ENCODE assay signal across 10 cellular contexts in genomic region chr2:169822785-169823392, GRCh38. TPM values are rescaled to one million over a fixed set of nuclear protein-coding genes. Genes with fewer than 3 reads are reported as not detected.
DNase-seq lines count a peak whose midpoint lies in the region; ATAC-seq and TF ChIP-seq lines count a peak whose summit lies in the region.
"Had no signal": no experiment of that assay in that cellular context is flagged by ENCODE, and none has a peak within 500 bp of the region (broad histone marks: within the 10 kb centered on the region; RNA-seq: fewer than 3 reads in every experiment).

No MANE protein-coding gene starts in this region.

- WGBS in psoas muscle, 3 donors = 82 to 90% (median 84%) methylated on average over 4 of the region's 4 CpGs

- H3K27ac Mint-ChIP-seq in activated CD4-positive, alpha-beta T cell treated with anti-CD3 and anti-CD28 coated beads for 36 hours = peak overlapping the region; percentile 65
- H3K27ac Mint-ChIP-seq in central memory CD8-positive, alpha-beta T cell (ENCODE audit: low read depth) = peak overlapping the region; percentile 49

- H3K27me3 Mint-ChIP-seq in activated CD4-positive, alpha-beta T cell treated with anti-CD3 and anti-CD28 coated beads for 36 hours = no peaks in the 10 kb centered on the region
- no peaks in the 10 kb centered on the region for H3K27me3 Mint-ChIP-seq in central memory CD8-positive, alpha-beta T cell

- peaks cover 38% of the 10 kb centered on the region for H3K36me3 Mint-ChIP-seq in activated CD4-positive, alpha-beta T cell treated with anti-CD3 and anti-CD28 coated beads for 36 hours (ENCODE audit: low read depth)
- H3K36me3 Mint-ChIP-seq in central memory CD8-positive, alpha-beta T cell (ENCODE audit: insufficient read depth) = peaks cover 21% of the 10 kb centered on the region

- CTCF ChIA-PET in activated CD4-positive, alpha-beta T cell treated with anti-CD3 and anti-CD28 coated beads for 36 hours (lab: Charles Lee) = interaction anchor here (0.6 kb wide), 1 partner anchor 9 kb away, joined by 3 read pairs; no protein-coding TSS in a partner anchor

- H3K4me3 Mint-ChIP-seq in activated CD4-positive, alpha-beta T cell treated with anti-CD3 and anti-CD28 coated beads for 36 hours = peak overlapping the region; percentile 83
- peak overlapping the region; percentile 90 for H3K4me3 Mint-ChIP-seq in central memory CD8-positive, alpha-beta T cell

- H3K9ac ChIP-seq in OCI-LY1 (ENCODE audit: low read length) = peak overlapping the region; percentile 11; the same call in 1 of the 2 replicates

- H3K4me2 ChIP-seq in OCI-LY1 (ENCODE audit: low read length) = peak overlapping the region; percentile 97

- no peaks in the 10 kb centered on the region for H3K9me3 Mint-ChIP-seq in activated CD4-positive, alpha-beta T cell treated with anti-CD3 and anti-CD28 coated beads for 36 hours (ENCODE audit: low read depth)
- no peaks in the 10 kb centered on the region for H3K9me3 Mint-ChIP-seq in central memory CD8-positive, alpha-beta T cell

- DNase-seq in activated CD4-positive, alpha-beta T cell treated with anti-CD3 and anti-CD28 coated beads for 36 hours = no peak
- DNase-seq in activated CD4-positive, alpha-beta T cell treated with anti-CD3 and anti-CD28 coated beads for 48 hours = no peak
- no peak for DNase-seq in central memory CD8-positive, alpha-beta T cell (ENCODE audit: low spot score in 2 of 2)
- DNase-seq in psoas muscle = no peak
- no peak for DNase-seq in NCI-H1105 treated with DMSO at 0.1 percent for 48 hours (lab: John Stamatoyannopoulos, UW)
- DNase-seq in NCI-H187 treated with DMSO at 0.1 percent for 48 hours (lab: John Stamatoyannopoulos, UW) = no peak
- DNase-seq: hypothalamus had no signal

- no peak for ATAC-seq in activated CD4-positive, alpha-beta T cell treated with anti-CD3 and anti-CD28 coated beads for 36 hours
- ATAC-seq in central memory CD8-positive, alpha-beta T cell (replicated peaks; ENCODE audit: extremely low read depth, poor library complexity, severe bottlenecking) = no peak
- ATAC-seq in psoas muscle (no peak), HG02970 (IDR thresholded peaks at IDR 0.05; ENCODE audit: low FRiP score, unreplicated experiment) (no peak)

- TF ChIP-seq CTCF in OCI-LY1 (IDR thresholded peaks at IDR 0.05; ENCODE audit: low read length) = no peak
- no peak for TF ChIP-seq CTCF in psoas muscle (IDR thresholded peaks at IDR 0.05)

- 0 out of 2 replicates have a peak, but pooled peaks cover 2% of the 10 kb centered on the region for H3F3A ChIP-seq in OCI-LY1 (ENCODE audit: insufficient read depth, low read length)

- H3K9me3 ChIP-seq in OCI-LY1 (ENCODE audit: low read length) (no peaks in the 10 kb centered on the region), psoas muscle (no peaks in the 10 kb centered on the region)
- H3K9me3 ChIP-seq: suprapubic skin had no signal

- H3K27ac ChIP-seq in OCI-LY1 (ENCODE audit: low read depth, low read length, poor library complexity, severe bottlenecking) = no peak overlapping the region
- peak overlapping the region; percentile 98 for H3K27ac ChIP-seq in psoas muscle
- H3K27ac ChIP-seq: suprapubic skin had no signal

- peak overlapping the region; percentile 80 for H3K4me3 ChIP-seq in OCI-LY1 (ENCODE audit: low read depth, low read length, poor library complexity, severe bottlenecking)
- peak overlapping the region; percentile 88 for H3K4me3 ChIP-seq in psoas muscle

- no peaks in the 10 kb centered on the region for H3K9me2 ChIP-seq in OCI-LY1 (ENCODE audit: low read depth, low read length)

- H3K79me2 ChIP-seq in OCI-LY1 (ENCODE audit: insufficient read depth, low read length) = peaks cover 31% of the 10 kb centered on the region

- intact Hi-C loops in activated CD4-positive, alpha-beta T cell treated with anti-CD3 and anti-CD28 coated beads for 36 hours (cut with DNase I, micrococcal nuclease) = loop anchor here (5.0 to 10.0 kb wide), 8 partner anchors 251 to 1578 kb away; partner anchors contain the start of genes ERICH2 (in 1 of the 2), FASTKD1 (in 1 of the 2), GORASP2 (in 1 of the 2) and LRP2 (in 1 of the 2)
- intact Hi-C loops in psoas muscle (cut with DNase I) = no loop called here

- H3K4me1 Mint-ChIP-seq in activated CD4-positive, alpha-beta T cell treated with anti-CD3 and anti-CD28 coated beads for 36 hours = peaks cover 51% of the 10 kb centered on the region
- peaks cover 61% of the 10 kb centered on the region for H3K4me1 Mint-ChIP-seq in central memory CD8-positive, alpha-beta T cell

- H3K27me3 ChIP-seq in OCI-LY1 (ENCODE audit: insufficient read depth, low read length) (no peaks in the 10 kb centered on the region), psoas muscle (ENCODE audit: insufficient read depth in 3 of 3, low read length in 2 of 3) (no peaks in the 10 kb centered on the region)
- H3K27me3 ChIP-seq: suprapubic skin had no signal

- peaks cover 38% of the 10 kb centered on the region for H3K4me1 ChIP-seq in OCI-LY1 (ENCODE audit: insufficient read depth, low read length, severe bottlenecking)
- peaks cover 29% of the 10 kb centered on the region for H3K4me1 ChIP-seq in psoas muscle

- H3K36me3 ChIP-seq in OCI-LY1 (ENCODE audit: insufficient read depth, low read length) (peaks cover 40% of the 10 kb centered on the region), psoas muscle (ENCODE audit: insufficient read depth in 1 of 2, low read depth in 1 of 2) (peaks cover 2 to 36% of the 10 kb centered on the region in 2 donors)

- POLR2A ChIA-PET in activated CD4-positive, alpha-beta T cell treated with anti-CD3 and anti-CD28 coated beads for 36 hours (lab: Charles Lee) = no interaction called here

- H4K20me1 ChIP-seq in OCI-LY1 (ENCODE audit: insufficient read depth, low read length) = no peaks in the 10 kb centered on the region

- no peak overlapping the region for H2AFZ ChIP-seq in OCI-LY1 (ENCODE audit: low read length)

RNA-seq across cellular contexts. Expression of gene METTL5, which starts 1.8 kb away (rescaled TPM):
- total RNA-seq in activated CD4-positive, alpha-beta T cell treated with anti-CD3 and anti-CD28 coated beads for 36 hours = 100 to 1,000 TPM; 129 to 165 TPM
- 10 to 100 TPM; 50.7 to 75.4 (median 56.5) TPM for total RNA-seq in psoas muscle
- polyA plus RNA-seq in psoas muscle = 10 to 100 TPM; 44.9 to 61.8 (median 51.9) TPM

RNA-seq across cellular contexts. Expression of gene UBR3, which starts 4.4 kb away (rescaled TPM):
- total RNA-seq in activated CD4-positive, alpha-beta T cell treated with anti-CD3 and anti-CD28 coated beads for 36 hours = 10 to 100 TPM; 17.2 to 26.1 TPM
- 100 to 1,000 TPM; 158 to 202 (median 166) TPM for total RNA-seq in psoas muscle
- polyA plus RNA-seq in psoas muscle = 100 to 1,000 TPM in 1 of 3 donors, 10 to 100 TPM in 2; 28.7 to 160 (median 63.5) TPM

RNA-seq across cellular contexts. Expression of gene SSB, which starts 24.2 kb away (rescaled TPM):
- 100 to 1,000 TPM; 127 to 138 TPM for total RNA-seq in activated CD4-positive, alpha-beta T cell treated with anti-CD3 and anti-CD28 coated beads for 36 hours
- 10 to 100 TPM; 37.9 to 72.0 (median 48.0) TPM for total RNA-seq in psoas muscle
- 100 to 1,000 TPM in 1 of 3 donors, 10 to 100 TPM in 2; 56.7 to 120 (median 77.4) TPM for polyA plus RNA-seq in psoas muscle

Comparison
In these comparisons a context has a peak if more than half of its experiments do, and no peak if none do; other contexts are left out.
1. RNA of gene UBR3, which starts 4.4 kb away (total RNA-seq): 158 to 202 TPM in psoas muscle; 17.2 to 26.1 TPM in activated CD4-positive, alpha-beta T cell treated with anti-CD3 and anti-CD28 coated beads for 36 hours; every median in the first group is over 4 times any median in the second.
2. intact Hi-C loops: an anchor here in activated CD4-positive, alpha-beta T cell treated with anti-CD3 and anti-CD28 coated beads for 36 hours (5.0 to 10.0 kb wide); none called in psoas muscle.